Comparison of ENCODE assay signal across 24 cellular contexts in the genomic region with DNA sequence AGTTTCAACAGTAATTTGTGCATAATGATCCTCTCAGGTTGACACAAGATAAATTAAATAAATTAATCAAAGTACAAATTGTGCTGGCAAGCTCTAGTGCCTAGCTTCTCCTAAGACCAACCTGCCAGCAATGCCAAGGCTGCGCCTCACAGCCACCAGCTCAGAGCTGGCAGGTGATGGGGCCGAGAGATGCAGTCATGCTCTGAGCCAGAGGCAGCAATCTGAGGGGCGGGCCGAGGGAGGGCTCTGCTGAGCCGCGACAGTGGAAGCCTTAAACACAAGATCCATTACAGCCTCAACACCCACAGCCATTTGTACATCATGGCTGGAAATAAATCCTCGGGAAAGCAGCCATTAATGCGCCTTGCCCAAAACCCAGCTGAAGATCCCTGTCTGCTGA.
"Had no signal": no experiment of that assay in that cellular context is flagged by ENCODE, and none has a peak within 500 bp of the region (broad histone marks: within the 10 kb centered on the region; RNA-seq: fewer than 3 reads in every experiment).

No MANE protein-coding gene starts in this region.

- H3K4me3 Mint-ChIP-seq: activated CD4-positive, alpha-beta T cell treated with anti-CD3 and anti-CD28 coated beads, Interleukin-2, amount 10 ng/mL, durations not matched to agents 7 days and 5 days; activated CD8-positive, alpha-beta T cell treated with anti-CD3 and anti-CD28 coated beads, Interleukin-2, amount 10 ng/mL, durations not matched to agents 7 days and 5 days; activated naive CD8-positive, alpha-beta T cell treated with anti-CD3 and anti-CD28 coated beads, Interleukin-2, amount 50 U/mL, for 24 hours; activated T-helper 1 cell treated with anti-CD3 and anti-CD28 coated beads, Interleukin-12 subunit alpha, Interleukin-12 subunit beta, Interleukin-2, Interleukin-4 antibody, amounts not matched to agents 30 ng/mL and 10 ng/mL and 1 ng/mL, durations not matched to agents 14 hours and 24 hours and 36 hours; effector memory CD8-positive, alpha-beta T cell; neural progenitor cell; type B pancreatic cell had no signal

- H3K4me1 Mint-ChIP-seq: activated CD4-positive, alpha-beta T cell treated with anti-CD3 and anti-CD28 coated beads, Interleukin-2, amount 10 ng/mL, durations not matched to agents 7 days and 5 days had no signal

- H3K9me3 ChIP-seq: esophagus muscularis mucosa, lower lobe of right lung, mucosa of descending colon, thoracic aorta, vagina had no signal

- H3K27me3 Mint-ChIP-seq: activated CD4-positive, alpha-beta T cell treated with anti-CD3 and anti-CD28 coated beads, Interleukin-2, amount 10 ng/mL, durations not matched to agents 7 days and 5 days; activated naive CD8-positive, alpha-beta T cell treated with anti-CD3 and anti-CD28 coated beads, Interleukin-2, amount 50 U/mL, for 24 hours; effector memory CD8-positive, alpha-beta T cell; type B pancreatic cell had no signal

- H3K9me3 Mint-ChIP-seq: neural progenitor cell had no signal

- H3K27ac Mint-ChIP-seq: activated CD4-positive, alpha-beta T cell treated with anti-CD3 and anti-CD28 coated beads, Interleukin-2, amount 10 ng/mL, durations not matched to agents 7 days and 5 days; activated CD8-positive, alpha-beta T cell treated with anti-CD3 and anti-CD28 coated beads, Interleukin-2, amount 10 ng/mL, durations not matched to agents 7 days and 5 days; activated naive CD8-positive, alpha-beta T cell treated with anti-CD3 and anti-CD28 coated beads, Interleukin-2, amount 50 U/mL, for 24 hours; activated T-helper 1 cell treated with anti-CD3 and anti-CD28 coated beads, Interleukin-12 subunit alpha, Interleukin-12 subunit beta, Interleukin-2, Interleukin-4 antibody, amounts not matched to agents 30 ng/mL and 10 ng/mL and 1 ng/mL, durations not matched to agents 14 hours and 24 hours and 36 hours; effector memory CD8-positive, alpha-beta T cell; neural progenitor cell; type B pancreatic cell had no signal

- DNase-seq: activated CD4-positive, alpha-beta T cell treated with anti-CD3 and anti-CD28 coated beads, Interleukin-2, amount 10 ng/mL, durations not matched to agents 7 days and 5 days; activated CD4-positive, CD25-positive, alpha-beta regulatory T cell treated with anti-CD3 and anti-CD28 coated beads, Interleukin-2, amount 50 U/mL, for 72 hours; activated CD8-positive, alpha-beta T cell treated with anti-CD3 and anti-CD28 coated beads, Interleukin-2, amount 10 ng/mL, durations not matched to agents 7 days and 5 days; activated gamma-delta T cell; activated naive CD4-positive, alpha-beta T cell treated with anti-CD3 and anti-CD28 coated beads, Interleukin-2, amount 50 U/mL, for 16 hours; activated naive CD8-positive, alpha-beta T cell treated with anti-CD3 and anti-CD28 coated beads, Interleukin-2, amount 50 U/mL, for 24 hours; effector memory CD8-positive, alpha-beta T cell; hypothalamus; lower lobe of right lung; mesendoderm; mucosa of descending colon; retina; spleen; stimulated activated CD4-positive, alpha-beta T cell treated with anti-CD3 and anti-CD28 coated beads, Interleukin-4, amount 100 ng/mL, for 1 hour; stimulated activated naive CD4-positive, alpha-beta T cell treated with Interleukin-2 at 50 U/mL for 16 hours had no signal

- H3K4me3 ChIP-seq: cardiac muscle cell, dorsolateral prefrontal cortex, esophagus muscularis mucosa, lower lobe of right lung, mucosa of descending colon, neural progenitor cell, spleen, thoracic aorta, vagina had no signal

- H3K4me1 ChIP-seq: lower lobe of right lung, vagina had no signal

- H3K9ac ChIP-seq: neural progenitor cell had no signal

- H3K36me3 ChIP-seq: cardiac muscle cell, neural progenitor cell, thoracic aorta, vagina had no signal

- H3K27me3 ChIP-seq: cardiac muscle cell, dorsolateral prefrontal cortex, esophagus muscularis mucosa, neural progenitor cell, spleen, vagina had no signal

- ATAC-seq: activated CD8-positive, alpha-beta T cell treated with anti-CD3 and anti-CD28 coated beads, Interleukin-2, amount 10 ng/mL, durations not matched to agents 7 days and 5 days; activated naive CD8-positive, alpha-beta T cell treated with anti-CD3 and anti-CD28 coated beads, Interleukin-2, amount 50 U/mL, for 24 hours; effector memory CD8-positive, alpha-beta T cell; lower lobe of right lung; mucosa of descending colon had no signal

- H3K27ac ChIP-seq: cardiac muscle cell, esophagus muscularis mucosa, lower lobe of right lung, neural progenitor cell, spleen, thoracic aorta, vagina, VCaP had no signal
